23 cellular contexts compared by ENCODE assay signal in the genomic region with DNA sequence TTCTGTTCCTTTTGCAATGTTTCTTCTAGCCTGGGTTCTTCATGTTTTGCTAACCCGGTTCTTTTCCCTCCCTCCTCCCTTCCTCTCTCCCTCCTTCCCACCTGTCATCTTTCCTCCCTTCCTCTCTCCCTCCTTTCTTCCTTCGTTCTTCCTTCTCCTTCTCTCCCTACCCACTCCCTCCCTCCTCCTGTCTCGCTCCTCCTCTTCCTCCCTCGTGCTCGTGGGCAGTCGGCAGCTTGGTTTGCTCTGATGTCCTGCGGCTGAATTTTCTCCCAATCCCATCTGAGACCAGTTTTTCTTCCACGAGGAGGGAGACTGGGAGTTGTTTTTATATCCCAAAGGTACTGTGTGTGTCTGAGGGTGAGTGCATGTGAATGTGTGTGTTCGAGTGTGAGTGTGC. TPM values are rescaled to one million over a fixed set of nuclear protein-coding genes. Genes with fewer than 3 reads are reported as not detected.
A peak's percentile ranks its signal among the peaks of the same experiment; 100 is the strongest.
DNase-seq lines count a peak whose midpoint lies in the region; ATAC-seq, FAIRE-seq and TF ChIP-seq lines count a peak whose summit lies in the region.
"Had no signal": no experiment of that assay in that cellular context is flagged by ENCODE, and none has a peak within 500 bp of the region (broad histone marks: within the 10 kb centered on the region; RNA-seq: fewer than 3 reads in every experiment).

No MANE protein-coding gene starts in this region.

- peak overlapping the region; percentile 99 for H2AK5ac ChIP-seq in H1 (ENCODE audit: low read depth, low read length)

- TF ChIP-seq POLR2A in breast epithelium (IDR thresholded peaks at IDR 0.05), result no peak
- no peak for TF ChIP-seq POLR2A in H1 (IDR thresholded peaks at IDR 0.05; ENCODE audit: control extremely low read depth in 1 of 2, low read depth in 2 of 2, low read length in 2 of 2)

- H3K36me3 ChIP-seq in breast epithelium (no peaks in the 10 kb centered on the region), GM23338 (ENCODE audit: insufficient read depth) (no peaks in the 10 kb centered on the region), H1 (ENCODE audit: control insufficient read depth in 2 of 4, insufficient read depth in 4 of 4, low read length in 3 of 4) (no peaks in the 10 kb centered on the region)
- H3K36me3 ChIP-seq: BE2C; BLaER1 treated with 17β-estradiol and CSF1 and Interleukin-3, amounts not matched to agents 10 nM and 100 nM had no signal

- 0 out of 2 replicates have a peak overlapping the region, but pooled peaks have one; percentile 64 for H2BK20ac ChIP-seq in H1 (ENCODE audit: low read length)

- no peak overlapping the region for H2BK15ac ChIP-seq in H1 (ENCODE audit: low read length)

- peaks cover 3% of the 10 kb centered on the region; the same call in 1 of the 3 replicates for H3K4me1 Mint-ChIP-seq in GM23338
- H3K4me1 Mint-ChIP-seq: CD14-positive monocyte; CD8-positive, alpha-beta memory T cell had no signal

- no peak for FAIRE-seq in H1 (lab: Jason Lieb, UNC)
- FAIRE-seq: A204.1, GM18507 had no signal

- no peaks in the 10 kb centered on the region for H3K9me3 ChIP-seq in breast epithelium
- H3K9me3 ChIP-seq in H1 (ENCODE audit: insufficient read depth in 2 of 2, low read depth in 1 of 2, low read length in 1 of 2), result peaks cover 0 to 3% of the 10 kb centered on the region in 2 experiments; a peak in 1 of 4 replicates
- H3K9me3 ChIP-seq: BE2C had no signal

- in situ Hi-C loops in T47D (cut with HindIII; ENCODE audit: low pct_unique_long_range_greater_than_20kb, low sequenced_read_pairs), result no loop called here

- H3K23ac ChIP-seq in H1 (ENCODE audit: insufficient read length), result no peak overlapping the region

- H3K27ac ChIP-seq in breast epithelium, result no peak overlapping the region
- H3K27ac ChIP-seq in GM23338 (ENCODE audit: low read depth), result no peak overlapping the region
- H3K27ac ChIP-seq in H1 (ENCODE audit: low read depth, low read length), result no peak overlapping the region
- H3K27ac ChIP-seq: 22Rv1; BLaER1 treated with 17β-estradiol and CSF1 and Interleukin-3, amounts not matched to agents 10 nM and 100 nM had no signal

- H4K5ac ChIP-seq in H1 (ENCODE audit: insufficient read length, low read depth, low read length), result no peak overlapping the region

- H2BK12ac ChIP-seq in H1 (ENCODE audit: low read depth, low read length), result peak overlapping the region; percentile 99

- H3K9me3 Mint-ChIP-seq in GM23338, result peaks cover 27% of the 10 kb centered on the region
- H3K9me3 Mint-ChIP-seq: CD4-positive, alpha-beta T cell had no signal

- no peaks in the 10 kb centered on the region for H3K79me2 ChIP-seq in GM23338 (replicated peaks; ENCODE audit: insufficient read depth)
- no peaks in the 10 kb centered on the region; a peak in 1 of 4 replicates for H3K79me2 ChIP-seq in H1 (ENCODE audit: control insufficient read depth in 1 of 2, insufficient read depth in 2 of 2, low read length in 2 of 2)

- no peaks in the 10 kb centered on the region for H3K79me1 ChIP-seq in H1 (ENCODE audit: low read depth, low read length)

- DNase-seq in T47D (ENCODE audit: low read depth in 1 of 2, low spot score in 1 of 2) (peak; percentile 38 to 64), breast epithelium (ENCODE audit: low spot score in 2 of 2) (no peak), GM23338 (ENCODE audit: low spot score) (no peak), H1 (ENCODE audit: low read depth in 1 of 2, low spot score in 2 of 2) (no peak), pons (ENCODE audit: low spot score) (no peak), NCI-H510A treated with DMSO at 0.1 percent for 48 hours (lab: John Stamatoyannopoulos, UW) (no peak)
- DNase-seq: ACHN; AML-193; BE2C; Calu3; CD4-positive, alpha-beta T cell; CD8-positive, alpha-beta memory T cell; DMS53; DMS79 treated with DMSO at 0.1 percent for 48 hours; GF-D8; H9 had no signal

- H3K36me3 Mint-ChIP-seq in GM23338 (ENCODE audit: low read depth), result peaks cover 8% of the 10 kb centered on the region; the same call in 1 of the 3 replicates
- H3K36me3 Mint-ChIP-seq: CD14-positive monocyte; CD8-positive, alpha-beta memory T cell had no signal

- no peak overlapping the region for H3K4me3 ChIP-seq in breast epithelium
- H3K4me3 ChIP-seq in GM23338, result no peak overlapping the region
- no peak overlapping the region for H3K4me3 ChIP-seq in H1 (ENCODE audit: extremely low read depth in 1 of 4, insufficient read depth in 2 of 4, low read depth in 3 of 4, low read length in 4 of 4)
- H3K4me3 ChIP-seq: BLaER1 treated with 17β-estradiol and CSF1 and Interleukin-3, amounts not matched to agents 10 nM and 100 nM had no signal

- no peak overlapping the region for H2BK120ac ChIP-seq in H1 (replicated peaks; ENCODE audit: low read depth, low read length)

- ATAC-seq in GM23338 (no peak), HG02852 (IDR thresholded peaks at IDR 0.05; ENCODE audit: unreplicated experiment) (no peak)
- ATAC-seq: HCT116 had no signal

- no peaks in the 10 kb centered on the region; the same call in 1 of the 2 replicates for H3K23me2 ChIP-seq in H1 (ENCODE audit: low read depth, low read length)

- H3K56ac ChIP-seq in H1 (replicated peaks; ENCODE audit: insufficient read length, low read depth, low read length), result no peak overlapping the region

- H3K4me2 ChIP-seq in GM23338 (peak overlapping the region; percentile 43; the same call in 1 of the 2 replicates), H1 (ENCODE audit: insufficient read depth in 1 of 2, low read depth in 2 of 2, low read length in 2 of 2) (no peak overlapping the region)
- H3K4me2 ChIP-seq: BLaER1 treated with 17β-estradiol and CSF1 and Interleukin-3, amounts not matched to agents 10 nM and 100 nM had no signal

- 71% methylated on average over 9 of the region's 9 CpGs; no CpG with 5 or more reads in 1 of the 2 experiments for WGBS in H1 (ENCODE audit: extremely low coverage in 1 of 2, insufficient coverage in 1 of 2, insufficient read length in 1 of 2, insufficient replicate concordance in 2 of 2, low coverage in 1 of 2, low lambda C conversion rate in 2 of 2, missing lambda C conversion rate in 1 of 2), 2 experiments

- H3K9me2 ChIP-seq in GM23338 (ENCODE audit: insufficient read depth), result no peaks in the 10 kb centered on the region

- CTCF ChIA-PET in H1 (lab: Charles Lee; ENCODE audit: partially characterized antibody), result no interaction called here

- no peak for TF ChIP-seq RAD21 in H1 (IDR thresholded peaks at IDR 0.05 in 1 of 2, conservative IDR thresholded peaks at IDR 0.05 in 1 of 2; ENCODE audit: low read depth in 2 of 2, low read length in 2 of 2)

- no peak overlapping the region for H3K14ac ChIP-seq in H1 (ENCODE audit: insufficient read length)

- no peaks in the 10 kb centered on the region for H3K27me3 ChIP-seq in breast epithelium
- no peaks in the 10 kb centered on the region for H3K27me3 ChIP-seq in GM23338 (ENCODE audit: insufficient read depth)
- H3K27me3 ChIP-seq in H1 (replicated peaks in 1 of 4; ENCODE audit: control insufficient read depth in 3 of 4, extremely low read depth in 1 of 4, insufficient read depth in 3 of 4, low read length in 3 of 4), result no peaks in the 10 kb centered on the region
- H3K27me3 ChIP-seq: BE2C had no signal

- H3K4me3 Mint-ChIP-seq in GM23338, result no peak overlapping the region
- H3K4me3 Mint-ChIP-seq: CD4-positive, alpha-beta T cell; CD8-positive, alpha-beta memory T cell; H9 had no signal

- POLR2A ChIA-PET in H1 (lab: Charles Lee; ENCODE audit: partially characterized antibody), result no interaction called here

- H2BK5ac ChIP-seq in H1 (ENCODE audit: low read depth, low read length), result no peak overlapping the region; the same call in 1 of the 2 replicates

- no peak overlapping the region for H4K8ac ChIP-seq in H1 (ENCODE audit: extremely low read depth, insufficient read depth, low read length)

- intact Hi-C loops in breast epithelium (cut with DNase I; ENCODE audit: low total_unique reads), result no loop called here

- H4K91ac ChIP-seq in H1 (replicated peaks; ENCODE audit: insufficient read length, low read length), result peak overlapping the region; percentile 88

- H3K4ac ChIP-seq in H1 (replicated peaks; ENCODE audit: insufficient read length, low read depth, low read length), result no peak overlapping the region

- no peak overlapping the region for H3K27ac Mint-ChIP-seq in GM23338
- H3K27ac Mint-ChIP-seq: CD14-positive monocyte; CD4-positive, alpha-beta T cell; CD8-positive, alpha-beta memory T cell had no signal

- no peak for TF ChIP-seq EP300 in H1 (IDR thresholded peaks at IDR 0.05; ENCODE audit: borderline replicate concordance in 1 of 2, low read depth in 2 of 2, low read length in 2 of 2)

- TF ChIP-seq CTCF in breast epithelium (IDR thresholded peaks at IDR 0.05) (no peak), GM23338 (conservative IDR thresholded peaks at IDR 0.05; ENCODE audit: low read depth in 2 of 2) (no peak), H1 (IDR thresholded peaks at IDR 0.05; ENCODE audit: control extremely low read depth in 1 of 3, insufficient read depth in 1 of 3, low read depth in 1 of 3, low read length in 3 of 3) (no peak)

- H4K20me1 ChIP-seq in GM23338 (replicated peaks; ENCODE audit: insufficient read depth) (no peaks in the 10 kb centered on the region), H1 (replicated peaks in 1 of 2; ENCODE audit: control insufficient read depth in 1 of 2, insufficient read depth in 2 of 2, low read length in 2 of 2) (no peaks in the 10 kb centered on the region)

- no peaks in the 10 kb centered on the region for H3F3A ChIP-seq in GM23338 (replicated peaks; ENCODE audit: low read depth)

- H3K9ac ChIP-seq in H1 (replicated peaks in 1 of 4; ENCODE audit: extremely low read depth in 1 of 4, low read depth in 3 of 4, low read length in 3 of 4), result no peak overlapping the region
- H3K9ac ChIP-seq: BLaER1 treated with 17β-estradiol and CSF1 and Interleukin-3, amounts not matched to agents 10 nM and 100 nM had no signal

- no peak overlapping the region; the same call in 1 of the 2 replicates for H3K18ac ChIP-seq in H1 (ENCODE audit: extremely low read depth, low read length)

- H3K4me1 ChIP-seq in breast epithelium (no peaks in the 10 kb centered on the region), GM23338 (ENCODE audit: insufficient read depth) (no peaks in the 10 kb centered on the region), H1 (replicated peaks in 1 of 4; ENCODE audit: control insufficient read depth in 3 of 4, insufficient read depth in 4 of 4, low read length in 3 of 4) (no peaks in the 10 kb centered on the region)
- H3K4me1 ChIP-seq: BE2C; BLaER1 treated with 17β-estradiol and CSF1 and Interleukin-3, amounts not matched to agents 10 nM and 100 nM had no signal

- peaks cover 6% of the 10 kb centered on the region for H3K27me3 Mint-ChIP-seq in GM23338 (ENCODE audit: insufficient read depth, low read depth, poor library complexity)

- H2AFZ ChIP-seq in GM23338 (peak overlapping the region; percentile 11; the same call in 1 of the 2 replicates), H1 (ENCODE audit: low read length) (no peak overlapping the region)

RNA-seq across cellular contexts. Expression of a gene that starts 43.6 kb away (rescaled TPM):
- total RNA-seq in breast epithelium, result 10 to 100 TPM; 17.1 to 48.2 (median 20.3) TPM
- total RNA-seq in GM23338 (2014; rRNA removed; shearing (Covaris generic)), result 7.5 and 7.7 TPM in 2 replicates
- polyA plus RNA-seq in GM23338 (2016; fragmentation: Nextera tagmentation; extraction: Ambion mirVana) (5.0 and 5.1 TPM in 2 replicates), H1 (2011; rRNA removed) (3.8 and 6.1 TPM in 2 replicates)
- total RNA-seq in H1 (2021; fragmentation: NEBNext Ultra II Directional; extraction: Animal tissue kit (Norgen Biotek cat#: 25700)), result 8.8 and 9.3 TPM in 2 replicates
- polyA plus RNA-seq in H1 (2011; cell fraction: cytosol; rRNA removed), result 3.8 TPM
- 13.3 TPM for polyA plus RNA-seq in H1 (2011; cell fraction: nucleus; rRNA removed)
- polyA plus RNA-seq in H1 (2012, experiment 1 of 2), result 5.4 to 6.5 TPM (median 6.2 TPM) in 4 replicates
- 1.4 TPM for polyA plus RNA-seq in H1 (2012, experiment 2 of 2)
- 3.3 TPM for polyA plus RNA-seq in H1 (2013, experiment 1 of 2)
- polyA plus RNA-seq in H1 (2013, experiment 2 of 2), result 3.0 TPM
- polyA minus RNA-seq in H1 (2011; rRNA and poly(A)+ RNA removed), result 8.7 and 9.7 TPM in 2 replicates
- 6.4 TPM for polyA minus RNA-seq in H1 (2011; cell fraction: cytosol; rRNA and poly(A)+ RNA removed)
- polyA minus RNA-seq in H1 (2011; cell fraction: nucleus; rRNA and poly(A)+ RNA removed), result 11.3 TPM
- polyA plus RNA-seq: CD14-positive monocyte had no signal

Comparison
In these comparisons a context has a peak if more than half of its experiments do, and no peak if none do; other contexts are left out.
1. DNase-seq: peak in T47D (2 of 2); none in breast epithelium (0 of 2), GM23338 (single experiment), H1 (0 of 2), pons (single experiment) and NCI-H510A treated with DMSO at 0.1 percent for 48 hours (single experiment).